1 cellular context compared by ENCODE assay signal in genomic region chr6:117555882-117556498, GRCh38.
TF ChIP-seq lines count a peak whose summit lies in the region.

No MANE protein-coding gene starts in this region.

TF ChIP-seq in endothelial cell of umbilical vein, 7 proteins besides CTCF, POLR2A, EP300 and RAD21:
- TF ChIP-seq POLR2AphosphoS5 (IDR thresholded peaks at IDR 0.05; ENCODE audit: insufficient read depth, low read depth, low read length) = no peak
- TF ChIP-seq EZH2 (IDR thresholded peaks at IDR 0.05; ENCODE audit: borderline replicate concordance, low read depth, low read length, severe bottlenecking) = no peak
- TF ChIP-seq FOS (IDR thresholded peaks at IDR 0.05; ENCODE audit: borderline replicate concordance, insufficient read depth, low read length) = no peak
- TF ChIP-seq MYC (IDR thresholded peaks at IDR 0.05; ENCODE audit: low read depth, low read length) = no peak
- TF ChIP-seq JUN (IDR thresholded peaks at IDR 0.05; ENCODE audit: borderline replicate concordance, insufficient read depth, insufficient read length, low read depth) = no peak
- TF ChIP-seq GATA2 (IDR thresholded peaks at IDR 0.05; ENCODE audit: insufficient read depth, insufficient read length, low read depth, low read length) = no peak
- TF ChIP-seq, protein P1, sequence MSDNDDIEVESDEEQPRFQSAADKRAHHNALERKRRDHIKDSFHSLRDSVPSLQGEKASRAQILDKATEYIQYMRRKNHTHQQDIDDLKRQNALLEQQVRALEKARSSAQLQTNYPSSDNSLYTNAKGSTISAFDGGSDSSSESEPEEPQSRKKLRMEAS (IDR thresholded peaks at IDR 0.05; ENCODE audit: insufficient read depth, insufficient read length) = no peak
